26 cellular contexts compared by ENCODE assay signal in the genomic region with DNA sequence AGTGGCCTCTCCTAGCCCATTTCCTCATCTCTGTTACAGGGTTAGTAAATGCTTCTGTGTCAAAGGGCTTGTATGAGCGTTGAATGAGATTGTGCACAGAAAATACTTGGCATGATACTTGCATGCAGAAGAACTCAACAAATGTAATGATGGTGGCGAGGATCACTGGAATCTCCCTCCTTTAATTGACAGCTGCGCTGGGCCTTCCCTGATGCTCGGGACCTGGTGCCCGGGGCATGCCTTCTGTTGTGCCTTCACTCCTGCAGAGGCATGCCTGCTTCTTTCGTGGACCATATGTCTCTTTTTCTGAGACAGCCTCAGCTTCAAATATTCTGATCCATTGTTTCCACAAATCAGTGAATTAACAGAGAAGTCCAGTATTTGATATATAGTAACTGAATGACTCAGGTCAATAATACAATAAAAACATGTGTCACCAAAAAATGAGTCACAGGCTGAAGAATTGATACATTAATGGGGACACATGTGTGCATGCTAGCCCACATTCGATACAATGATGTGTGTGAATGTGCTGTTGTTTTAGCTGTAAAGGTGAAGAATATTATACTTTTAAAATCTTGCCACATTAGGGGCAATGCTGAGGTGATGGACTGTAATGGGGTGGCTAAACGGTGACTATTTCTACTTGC.
DNase-seq lines count a peak whose midpoint lies in the region; ATAC-seq, FAIRE-seq and TF ChIP-seq lines count a peak whose summit lies in the region.
"Had no signal": no experiment of that assay in that cellular context is flagged by ENCODE, and none has a peak within 500 bp of the region (broad histone marks: within the 10 kb centered on the region; RNA-seq: fewer than 3 reads in every experiment).

No MANE protein-coding gene starts in this region.

- intact Hi-C loops in HCT116 (cut with micrococcal nuclease) (no loop called here), endothelial cell of umbilical vein (cut with micrococcal nuclease) (loop anchor here (5.0 kb wide), 1 partner anchor 253 kb away; no protein-coding TSS in a partner anchor), sigmoid colon (cut with DNase I) (loop anchor here (5.0 to 10.0 kb wide), 5 partner anchors 77 to 884 kb away; no protein-coding TSS in a partner anchor), lower lobe of right lung (cut with DNase I) (no loop called here)
- intact Hi-C loops in activated CD4-positive, alpha-beta T cell treated with anti-CD3 and anti-CD28 coated beads, Interleukin-2, amount 10 ng/mL, durations not matched to agents 24 days and 14 days (cut with micrococcal nuclease): no loop called here

- DNase-seq in HCT116 (ENCODE audit: low read depth, low spot score) (no peak), NCI-H524 treated with DMSO at 0.1 percent for 48 hours (lab: John Stamatoyannopoulos, UW) (peak; percentile 54), endothelial cell of umbilical vein (ENCODE audit: low read depth, low spot score) (peak; percentile 13), sigmoid colon (no peak), NCI-H2196 treated with DMSO at 0.1 percent for 48 hours (lab: John Stamatoyannopoulos, UW; ENCODE audit: unreplicated experiment) (no peak), neuronal stem cell (ENCODE audit: low spot score) (no peak), lower lobe of right lung (no peak)
- DNase-seq in activated CD4-positive, alpha-beta T cell treated with anti-CD3 and anti-CD28 coated beads, Interleukin-2, amount 10 ng/mL, durations not matched to agents 24 days and 14 days: no peak
- DNase-seq: activated CD4-positive, alpha-beta T cell treated with anti-CD3 and anti-CD28 coated beads, Interleukin-2, amount 50 U/mL, for 1 hour; activated CD8-positive, alpha-beta memory T cell treated with anti-CD3 and anti-CD28 coated beads, Interleukin-2, amount 50 U/mL, for 4 hours; CD4-positive, alpha-beta T cell; midbrain; NCI-H1417; NCI-H774; SHP77; stimulated activated CD4-positive, alpha-beta T cell treated with anti-CD3 and anti-CD28 coated beads, Interleukin-4, amount 100 ng/mL, for 1 hour; stimulated activated naive CD8-positive, alpha-beta T cell treated with anti-CD3 and anti-CD28 coated beads, Interleukin-15, amount 100 ng/mL, for 72 hours; T-helper 1 cell; upper lobe of left lung had no signal

- H3K4me1 ChIP-seq in HCT116 (ENCODE audit: control insufficient read depth in 1 of 2, insufficient read depth in 2 of 2, low read length in 2 of 2) (peaks cover 7 to 11% of the 10 kb centered on the region in 2 experiments; a peak in 3 of 4 replicates), endothelial cell of umbilical vein (ENCODE audit: control insufficient read depth, extremely low read depth, insufficient read depth, low read length) (peaks cover 4% of the 10 kb centered on the region), sigmoid colon (peaks cover 0 to 61% (median 47%) of the 10 kb centered on the region in 4 donors), neuronal stem cell (ENCODE audit: control insufficient read depth in 2 of 2, insufficient read depth in 1 of 2, low read depth in 1 of 2, low read length in 2 of 2) (no peaks in the 10 kb centered on the region), lower lobe of right lung (peaks cover 3% of the 10 kb centered on the region)
- H3K4me1 ChIP-seq: prostate gland had no signal

- no peaks in the 10 kb centered on the region for H3K4me1 Mint-ChIP-seq in activated CD4-positive, alpha-beta T cell treated with anti-CD3 and anti-CD28 coated beads, Interleukin-2, amount 10 ng/mL, durations not matched to agents 24 days and 14 days
- H3K4me1 Mint-ChIP-seq: stimulated activated naive CD8-positive, alpha-beta T cell treated with anti-CD3 and anti-CD28 coated beads, Interleukin-15, amount 100 ng/mL, for 72 hours had no signal

- H3K27ac ChIP-seq in HCT116 (ENCODE audit: low read depth, low read length): no peak overlapping the region
- H3K27ac ChIP-seq in endothelial cell of umbilical vein (ENCODE audit: insufficient read depth, low read depth, low read length): no peak overlapping the region
- H3K27ac ChIP-seq in sigmoid colon: peak overlapping the region; percentile 80 to 88 (median 81)
- H3K27ac ChIP-seq in neuronal stem cell (replicated peaks; ENCODE audit: low read length): no peak overlapping the region
- H3K27ac ChIP-seq in lower lobe of right lung: no peak overlapping the region
- H3K27ac ChIP-seq: cardiac muscle cell, upper lobe of left lung had no signal

- dilution Hi-C loops in endothelial cell of umbilical vein (cut with MboI; ENCODE audit: extremely low pct_ligation_motif_present, low sequenced_read_pairs): no loop called here

- H2AFZ ChIP-seq in HCT116 (ENCODE audit: low read depth, low read length, poor library complexity, severe bottlenecking) (no peak overlapping the region), endothelial cell of umbilical vein (ENCODE audit: low read depth, low read length) (no peak overlapping the region), neuronal stem cell (ENCODE audit: low read length) (no peak overlapping the region)

- no TSS peak for BruUV-seq in HCT116 (replicated peaks; lab: Mats Ljungman, UMichigan)
- no TSS peak for BruUV-seq in endothelial cell of umbilical vein (replicated peaks; lab: Mats Ljungman, UMichigan)

- H3K27ac Mint-ChIP-seq in activated CD4-positive, alpha-beta T cell treated with anti-CD3 and anti-CD28 coated beads, Interleukin-2, amount 10 ng/mL, durations not matched to agents 24 days and 14 days: no peak overlapping the region
- H3K27ac Mint-ChIP-seq: activated T-helper 2 cell treated with anti-CD3 and anti-CD28 coated beads, Interferon-gamma antibody, Interleukin-2, Interleukin-4, amounts not matched to agents 10 μg/mL and 5 μg/mL and 100 μg/mL, durations not matched to agents 14 hours and 24 hours and 36 hours; CD4-positive, alpha-beta T cell; stimulated activated naive CD8-positive, alpha-beta T cell treated with anti-CD3 and anti-CD28 coated beads, Interleukin-15, amount 100 ng/mL, for 72 hours had no signal

- TF ChIP-seq RAD21 in HCT116 (IDR thresholded peaks at IDR 0.05; ENCODE audit: low read depth): no peak

- H2BK12ac ChIP-seq in neuronal stem cell (ENCODE audit: low read length): no peak overlapping the region

- no peak for TF ChIP-seq POLR2A in HCT116 (IDR thresholded peaks at IDR 0.05; ENCODE audit: borderline replicate concordance, extremely low read depth, insufficient read depth, insufficient read length)
- no peak for TF ChIP-seq POLR2A in endothelial cell of umbilical vein (IDR thresholded peaks at IDR 0.05; ENCODE audit: low read depth, low read length)
- TF ChIP-seq POLR2A in sigmoid colon (IDR thresholded peaks at IDR 0.05): no peak

- H3K23ac ChIP-seq in neuronal stem cell (ENCODE audit: low read depth, low read length, poor library complexity): no peak overlapping the region

- H4K20me1 ChIP-seq in HCT116 (ENCODE audit: insufficient read depth) (no peaks in the 10 kb centered on the region), endothelial cell of umbilical vein (replicated peaks; ENCODE audit: control insufficient read depth, extremely low read depth, insufficient read depth, low read length) (no peaks in the 10 kb centered on the region)

- no peaks in the 10 kb centered on the region for H3K79me2 ChIP-seq in HCT116 (ENCODE audit: insufficient read depth, low read length)
- no peaks in the 10 kb centered on the region for H3K79me2 ChIP-seq in endothelial cell of umbilical vein (ENCODE audit: control insufficient read depth, insufficient read depth, low read length)

- no peaks in the 10 kb centered on the region for H3K9me2 ChIP-seq in HCT116 (ENCODE audit: insufficient read depth)

- H2BK120ac ChIP-seq in neuronal stem cell (ENCODE audit: low read depth, low read length): no peak overlapping the region

- H3K36me3 ChIP-seq in HCT116 (ENCODE audit: control insufficient read depth in 1 of 2, insufficient read depth in 2 of 2, low read length in 2 of 2): no peaks in the 10 kb centered on the region
- no peaks in the 10 kb centered on the region for H3K36me3 ChIP-seq in endothelial cell of umbilical vein (ENCODE audit: control insufficient read depth in 2 of 2, extremely low read depth in 1 of 2, insufficient read depth in 2 of 2, low read length in 2 of 2)
- H3K36me3 ChIP-seq in sigmoid colon: no peaks in the 10 kb centered on the region
- no peaks in the 10 kb centered on the region for H3K36me3 ChIP-seq in neuronal stem cell (replicated peaks in 1 of 2; ENCODE audit: control insufficient read depth in 2 of 2, insufficient read depth in 2 of 2, low read length in 2 of 2)
- no peaks in the 10 kb centered on the region for H3K36me3 ChIP-seq in lower lobe of right lung
- H3K36me3 ChIP-seq: cardiac muscle cell, prostate gland, upper lobe of left lung had no signal

- no peaks in the 10 kb centered on the region for H3K9me1 ChIP-seq in endothelial cell of umbilical vein (replicated peaks; ENCODE audit: control insufficient read depth, extremely low read depth, insufficient read depth, low read length)

- H3K9me3 Mint-ChIP-seq in activated CD4-positive, alpha-beta T cell treated with anti-CD3 and anti-CD28 coated beads, Interleukin-2, amount 10 ng/mL, durations not matched to agents 24 days and 14 days: no peaks in the 10 kb centered on the region
- H3K9me3 Mint-ChIP-seq: activated T-helper 2 cell treated with anti-CD3 and anti-CD28 coated beads, Interferon-gamma antibody, Interleukin-2, Interleukin-4, amounts not matched to agents 10 μg/mL and 5 μg/mL and 100 μg/mL, durations not matched to agents 14 hours and 24 hours and 36 hours; CD4-positive, alpha-beta T cell; neural crest cell; stimulated activated naive CD8-positive, alpha-beta T cell treated with anti-CD3 and anti-CD28 coated beads, Interleukin-15, amount 100 ng/mL, for 72 hours had no signal

- peak; percentile 64 for FAIRE-seq in endothelial cell of umbilical vein (lab: Jason Lieb, UNC)

- POLR2A ChIA-PET in HCT116 (lab: Charles Lee) (no interaction called here), endothelial cell of umbilical vein (lab: Charles Lee) (no interaction called here)

- H3K27me3 ChIP-seq in HCT116 (ENCODE audit: insufficient read depth, low read length) (no peaks in the 10 kb centered on the region), endothelial cell of umbilical vein (ENCODE audit: control insufficient read depth in 2 of 2, insufficient read depth in 2 of 2, low read length in 2 of 2) (no peaks in the 10 kb centered on the region), sigmoid colon (no peaks in the 10 kb centered on the region), neuronal stem cell (ENCODE audit: control insufficient read depth in 3 of 3, insufficient read depth in 3 of 3, low read depth in 1 of 3, low read length in 3 of 3) (no peaks in the 10 kb centered on the region), lower lobe of right lung (ENCODE audit: low read depth) (no peaks in the 10 kb centered on the region)
- H3K27me3 ChIP-seq: cardiac muscle cell, upper lobe of left lung had no signal

- H2BK15ac ChIP-seq in neuronal stem cell (ENCODE audit: low read length): no peak overlapping the region

- no peak overlapping the region for H3K4ac ChIP-seq in neuronal stem cell (ENCODE audit: low read length)

- ATAC-seq in HCT116 (no peak), lower lobe of right lung (no peak)
- ATAC-seq: esophagus mucosa; left lobe of liver; stimulated activated naive CD8-positive, alpha-beta T cell treated with anti-CD3 and anti-CD28 coated beads, Interleukin-15, amount 100 ng/mL, for 72 hours had no signal

- H3K4me2 ChIP-seq in HCT116 (ENCODE audit: low read length) (no peak overlapping the region), endothelial cell of umbilical vein (ENCODE audit: insufficient read depth, low read length) (no peak overlapping the region), neuronal stem cell (ENCODE audit: insufficient read depth, low read length, poor library complexity, severe bottlenecking) (no peak overlapping the region)
- H3K4me2 ChIP-seq: smooth muscle cell had no signal

- WGBS in sigmoid colon, 2 donors: 77 to 88% methylated on average over 8 of the region's 8 CpGs
- WGBS in neuronal stem cell (ENCODE audit: extremely low coverage in 2 of 2, insufficient read length in 2 of 2, insufficient replicate concordance in 1 of 2), 2 donors: no CpG with 5 or more reads among the region's 8 CpGs

- TF ChIP-seq CTCF in HCT116 (IDR thresholded peaks at IDR 0.05 in 2 of 3, conservative IDR thresholded peaks at IDR 0.05 in 1 of 3; ENCODE audit: borderline replicate concordance in 1 of 3, insufficient read depth in 1 of 3, low read depth in 2 of 3, low read length in 2 of 3) (no peak), endothelial cell of umbilical vein (IDR thresholded peaks at IDR 0.05; ENCODE audit: extremely low read depth in 1 of 2, insufficient read depth in 1 of 2, low read depth in 1 of 2, low read length in 2 of 2) (no peak), sigmoid colon (IDR thresholded peaks at IDR 0.05) (no peak), lower lobe of right lung (IDR thresholded peaks at IDR 0.05) (no peak)

- no peak overlapping the region for H2AK5ac ChIP-seq in neuronal stem cell (ENCODE audit: low read depth, low read length)

- TF ChIP-seq EP300 in sigmoid colon (IDR thresholded peaks at IDR 0.05): no peak

- no peak overlapping the region for H4K91ac ChIP-seq in neuronal stem cell (ENCODE audit: low read depth, low read length, poor library complexity)

- H3K9me3 ChIP-seq in HCT116 (ENCODE audit: control insufficient read depth in 1 of 2, insufficient read depth in 1 of 2, low read depth in 1 of 2, low read length in 2 of 2) (no peaks in the 10 kb centered on the region), endothelial cell of umbilical vein (replicated peaks; ENCODE audit: control insufficient read depth, insufficient read depth, low read length) (no peaks in the 10 kb centered on the region), sigmoid colon (no peaks in the 10 kb centered on the region), neuronal stem cell (replicated peaks in 1 of 2; ENCODE audit: control insufficient read depth in 2 of 2, insufficient read depth in 1 of 2, low read depth in 1 of 2, low read length in 2 of 2) (no peaks in the 10 kb centered on the region), lower lobe of right lung (no peaks in the 10 kb centered on the region)
- H3K9me3 ChIP-seq: prostate gland, upper lobe of left lung had no signal

- H3K27me3 Mint-ChIP-seq in activated CD4-positive, alpha-beta T cell treated with anti-CD3 and anti-CD28 coated beads, Interleukin-2, amount 10 ng/mL, durations not matched to agents 24 days and 14 days: peaks cover 2% of the 10 kb centered on the region
- H3K27me3 Mint-ChIP-seq: CD4-positive, alpha-beta T cell; stimulated activated naive CD8-positive, alpha-beta T cell treated with anti-CD3 and anti-CD28 coated beads, Interleukin-15, amount 100 ng/mL, for 72 hours had no signal

- H3K79me1 ChIP-seq in neuronal stem cell (ENCODE audit: low read depth, low read length): no peaks in the 10 kb centered on the region

- no peak overlapping the region for H3K4me3 Mint-ChIP-seq in activated CD4-positive, alpha-beta T cell treated with anti-CD3 and anti-CD28 coated beads, Interleukin-2, amount 10 ng/mL, durations not matched to agents 24 days and 14 days
- H3K4me3 Mint-ChIP-seq: CD4-positive, alpha-beta T cell; neural crest cell; stimulated activated naive CD8-positive, alpha-beta T cell treated with anti-CD3 and anti-CD28 coated beads, Interleukin-15, amount 100 ng/mL, for 72 hours had no signal

- CTCF ChIA-PET in HCT116 (lab: Charles Lee) (no interaction called here), endothelial cell of umbilical vein (lab: Charles Lee) (no interaction called here)

- no peak overlapping the region for H3K18ac ChIP-seq in neuronal stem cell (ENCODE audit: low read length)

- H3K14ac ChIP-seq in neuronal stem cell (ENCODE audit: low read length): no peak overlapping the region

- no peaks in the 10 kb centered on the region for H3K36me3 Mint-ChIP-seq in activated CD4-positive, alpha-beta T cell treated with anti-CD3 and anti-CD28 coated beads, Interleukin-2, amount 10 ng/mL, durations not matched to agents 24 days and 14 days (ENCODE audit: low read depth)

- no peak overlapping the region for H2BK5ac ChIP-seq in neuronal stem cell (ENCODE audit: low read length)

- H3K9ac ChIP-seq in HCT116 (ENCODE audit: low read length) (no peak overlapping the region), endothelial cell of umbilical vein (replicated peaks; ENCODE audit: extremely low read depth, insufficient read depth, low read length) (no peak overlapping the region), neuronal stem cell (ENCODE audit: low read depth, low read length, poor library complexity) (no peak overlapping the region)

- RAD21 ChIA-PET in HCT116 (lab: Charles Lee; ENCODE audit: low non-redundant PET in 1 of 2, low total read pairs in 2 of 2, uncharacterized antibody in 2 of 2, unreplicated experiment in 2 of 2): no interaction called here

- H3K4me3 ChIP-seq in HCT116 (replicated peaks in 1 of 2; ENCODE audit: low read depth in 1 of 2, low read length in 2 of 2) (no peak overlapping the region), endothelial cell of umbilical vein (replicated peaks in 1 of 3; ENCODE audit: insufficient read depth in 1 of 3, low read depth in 1 of 3, low read length in 3 of 3) (no peak overlapping the region), sigmoid colon (no peak overlapping the region), neuronal stem cell (ENCODE audit: low read length in 2 of 2) (no peak overlapping the region), lower lobe of right lung (no peak overlapping the region)
- H3K4me3 ChIP-seq: cardiac muscle cell, prostate gland, smooth muscle cell, upper lobe of left lung had no signal

- H4K8ac ChIP-seq in neuronal stem cell (ENCODE audit: low read depth, low read length): no peak overlapping the region

Comparison
In these comparisons a context has a peak if more than half of its experiments do, and no peak if none do; other contexts are left out.
1. DNase-seq: peak in NCI-H524 treated with DMSO at 0.1 percent for 48 hours (single experiment) and endothelial cell of umbilical vein (single experiment); none in HCT116 (single experiment), sigmoid colon (single experiment), NCI-H2196 treated with DMSO at 0.1 percent for 48 hours (single experiment), neuronal stem cell (single experiment), activated CD4-positive, alpha-beta T cell treated with anti-CD3 and anti-CD28 coated beads, Interleukin-2, amount 10 ng/mL, durations not matched to agents 24 days and 14 days (single experiment) and lower lobe of right lung (single experiment).
2. H3K27ac ChIP-seq: peak in sigmoid colon (4 of 4); none in HCT116 (single experiment), endothelial cell of umbilical vein (single experiment), neuronal stem cell (single experiment) and lower lobe of right lung (single experiment).
3. intact Hi-C loops: an anchor here in endothelial cell of umbilical vein (5.0 kb wide) and sigmoid colon (5.0 to 10.0 kb wide); none called in HCT116, activated CD4-positive, alpha-beta T cell treated with anti-CD3 and anti-CD28 coated beads, Interleukin-2, amount 10 ng/mL, durations not matched to agents 24 days and 14 days and lower lobe of right lung.